ENCODE assay signal across 28 cellular contexts in genomic region chr1:241109039-241109438, GRCh38.
"Had no signal": no experiment of that assay in that cellular context is flagged by ENCODE, and none has a peak within 500 bp of the region (broad histone marks: within the 10 kb centered on the region; RNA-seq: fewer than 3 reads in every experiment).

No MANE protein-coding gene starts in this region.

- H3K4me3 ChIP-seq: ascending aorta, body of pancreas, SJSA1 had no signal

- H3K36me3 ChIP-seq: ascending aorta, SJSA1 had no signal

- H3K27me3 ChIP-seq: ascending aorta, body of pancreas had no signal

- H3K27me3 Mint-ChIP-seq: activated CD4-positive, alpha-beta T cell treated with anti-CD3 and anti-CD28 coated beads, Interleukin-2, amount 10 ng/mL, durations not matched to agents 24 days and 14 days; activated CD8-positive, alpha-beta memory T cell treated with anti-CD3 and anti-CD28 coated beads, Interleukin-2, amount 10 ng/mL, durations not matched to agents 7 days and 5 days; activated naive CD8-positive, alpha-beta T cell treated with anti-CD3 and anti-CD28 coated beads, Interleukin-2, amount 50 U/mL, for 24 hours had no signal

- DNase-seq: activated CD4-positive, alpha-beta T cell treated with anti-CD3 and anti-CD28 coated beads, Interleukin-2, amount 10 ng/mL, durations not matched to agents 24 days and 14 days; activated CD4-positive, alpha-beta T cell treated with anti-CD3 and anti-CD28 coated beads, Interleukin-2, amount 50 U/mL, for 48 hours; activated CD4-positive, CD25-positive, alpha-beta regulatory T cell treated with anti-CD3 and anti-CD28 coated beads, Interleukin-2, amount 50 U/mL, for 72 hours; activated CD8-positive, alpha-beta memory T cell treated with anti-CD3 and anti-CD28 coated beads, Interleukin-2, amount 10 ng/mL, durations not matched to agents 7 days and 5 days; activated effector memory CD4-positive, alpha-beta T cell treated with anti-CD3 and anti-CD28 coated beads, Interleukin-2, amount 50 U/mL, for 16 hours; activated naive CD4-positive, alpha-beta T cell treated with Interleukin-2 at 50 U/mL for 16 hours; activated naive CD8-positive, alpha-beta T cell treated with anti-CD3 and anti-CD28 coated beads, Interleukin-2, amount 50 U/mL, for 24 hours; activated T-cell treated with anti-CD3 and anti-CD28 coated beads, Interleukin-2, amount 50 U/mL, for 4 hours; amniotic stem cell; body of pancreas; cerebellar nuclear complex; Kasumi-1; KBM-7; NCI-H1105 treated with DMSO at 0.1 percent for 48 hours; NCI-H187 treated with DMSO at 0.1 percent for 48 hours; NCI-H2171; NCI-H226; NCI-H510A; NCI-H526 treated with DMSO at 0.1 percent for 48 hours; NCI-H82; SHP77; SW 1271 had no signal

- H3K9me3 Mint-ChIP-seq: activated naive CD8-positive, alpha-beta T cell treated with anti-CD3 and anti-CD28 coated beads, Interleukin-2, amount 50 U/mL, for 24 hours had no signal

- H3K27ac ChIP-seq: ascending aorta, body of pancreas, SJSA1 had no signal

- H3K4me1 ChIP-seq: ascending aorta, body of pancreas, SJSA1 had no signal

- ATAC-seq: activated CD8-positive, alpha-beta memory T cell treated with anti-CD3 and anti-CD28 coated beads, Interleukin-2, amount 10 ng/mL, durations not matched to agents 7 days and 5 days; activated naive CD4-positive, alpha-beta T cell treated with anti-CD3 and anti-CD28 coated beads, Interleukin-2, amount 50 U/mL, for 72 hours; activated naive CD8-positive, alpha-beta T cell treated with anti-CD3 and anti-CD28 coated beads, Interleukin-2, amount 50 U/mL, for 24 hours; activated T-cell treated with anti-CD3 and anti-CD28 coated beads, Interleukin-2, amount 50 U/mL, for 4 hours; body of pancreas; SK-N-SH treated with all-trans-retinoic acid at 6 μM for 48 hours had no signal

- H3K4me3 Mint-ChIP-seq: activated CD4-positive, alpha-beta T cell treated with anti-CD3 and anti-CD28 coated beads, Interleukin-2, amount 10 ng/mL, durations not matched to agents 24 days and 14 days; activated CD8-positive, alpha-beta memory T cell treated with anti-CD3 and anti-CD28 coated beads, Interleukin-2, amount 10 ng/mL, durations not matched to agents 7 days and 5 days; activated naive CD8-positive, alpha-beta T cell treated with anti-CD3 and anti-CD28 coated beads, Interleukin-2, amount 50 U/mL, for 24 hours; activated T-cell treated with anti-CD3 and anti-CD28 coated beads, Interleukin-2, amount 50 U/mL, for 4 hours; T-helper 1 cell treated with Interleukin-12 subunit alpha and Interleukin-12 subunit beta and Interleukin-4 antibody, amounts not matched to agents 30 μg/mL and 1 μg/mL, for 36 hours had no signal

- FAIRE-seq: RCC 7860 had no signal

- H3K36me3 Mint-ChIP-seq: activated CD8-positive, alpha-beta memory T cell treated with anti-CD3 and anti-CD28 coated beads, Interleukin-2, amount 10 ng/mL, durations not matched to agents 7 days and 5 days; activated naive CD4-positive, alpha-beta T cell treated with anti-CD3 and anti-CD28 coated beads, Interleukin-2, amount 50 U/mL, for 72 hours had no signal

- H3K27ac Mint-ChIP-seq: activated CD4-positive, alpha-beta T cell treated with anti-CD3 and anti-CD28 coated beads, Interleukin-2, amount 10 ng/mL, durations not matched to agents 24 days and 14 days; activated CD8-positive, alpha-beta memory T cell treated with anti-CD3 and anti-CD28 coated beads, Interleukin-2, amount 10 ng/mL, durations not matched to agents 7 days and 5 days; activated naive CD4-positive, alpha-beta T cell treated with anti-CD3 and anti-CD28 coated beads, Interleukin-2, amount 50 U/mL, for 72 hours; activated naive CD8-positive, alpha-beta T cell treated with anti-CD3 and anti-CD28 coated beads, Interleukin-2, amount 50 U/mL, for 24 hours; T-helper 1 cell treated with Interleukin-12 subunit alpha and Interleukin-12 subunit beta and Interleukin-4 antibody, amounts not matched to agents 30 μg/mL and 1 μg/mL, for 36 hours had no signal

- H3K4me1 Mint-ChIP-seq: activated CD4-positive, alpha-beta T cell treated with anti-CD3 and anti-CD28 coated beads, Interleukin-2, amount 10 ng/mL, durations not matched to agents 24 days and 14 days; activated CD8-positive, alpha-beta memory T cell treated with anti-CD3 and anti-CD28 coated beads, Interleukin-2, amount 10 ng/mL, durations not matched to agents 7 days and 5 days; activated naive CD8-positive, alpha-beta T cell treated with anti-CD3 and anti-CD28 coated beads, Interleukin-2, amount 50 U/mL, for 24 hours had no signal

- H3K9me3 ChIP-seq: ascending aorta, body of pancreas, SJSA1 had no signal
